ENCODE assay signal across 8 cellular contexts in genomic region chr12:64633940-64634337, GRCh38. TPM values are rescaled to one million over a fixed set of nuclear protein-coding genes. Genes with fewer than 3 reads are reported as not detected.
DNase-seq lines count a peak whose midpoint lies in the region; ATAC-seq and TF ChIP-seq lines count a peak whose summit lies in the region.

No MANE protein-coding gene starts in this region.

- H3K36me3 ChIP-seq in HCT116 (ENCODE audit: control insufficient read depth in 1 of 2, insufficient read depth in 2 of 2, low read length in 2 of 2) (peaks cover 3 to 6% of the 10 kb centered on the region in 2 experiments; a peak in 2 of 4 replicates), hepatocyte (replicated peaks; ENCODE audit: insufficient read depth, low read depth) (no peaks in the 10 kb centered on the region)

- RAD21 ChIA-PET in HCT116 (lab: Charles Lee; ENCODE audit: low non-redundant PET in 1 of 2, low total read pairs in 2 of 2, uncharacterized antibody in 2 of 2, unreplicated experiment in 2 of 2) = no interaction called here

- peak; percentile 89 for ATAC-seq in HCT116
- ATAC-seq in activated CD8-positive, alpha-beta T cell treated with anti-CD3 and anti-CD28 coated beads for 36 hours = peak; percentile 50
- ATAC-seq in GM21737 (IDR thresholded peaks at IDR 0.05; ENCODE audit: unreplicated experiment) = no peak

- peak overlapping the region; percentile 19; the same call in 1 of the 2 replicates for H3K27ac ChIP-seq in HCT116 (ENCODE audit: low read depth, low read length)
- peak overlapping the region; percentile 39 for H3K27ac ChIP-seq in hepatocyte

- H3K9ac ChIP-seq in HCT116 (ENCODE audit: low read length) = no peak overlapping the region

- H2AFZ ChIP-seq in HCT116 (ENCODE audit: low read depth, low read length, poor library complexity, severe bottlenecking) = no peak overlapping the region
- no peak overlapping the region for H2AFZ ChIP-seq in hepatocyte

- POLR2A ChIA-PET in HCT116 (lab: Charles Lee) = no interaction called here
- POLR2A ChIA-PET in activated CD8-positive, alpha-beta T cell treated with anti-CD3 and anti-CD28 coated beads for 36 hours (lab: Charles Lee) = interaction anchor here (1.1 kb wide), 1 partner anchor 27 kb away, joined by 3 read pairs; no protein-coding TSS in a partner anchor

- H4K20me1 ChIP-seq in HCT116 (ENCODE audit: insufficient read depth) = 0 out of 2 replicates have a peak, but pooled peaks cover 3% of the 10 kb centered on the region
- no peaks in the 10 kb centered on the region for H4K20me1 ChIP-seq in hepatocyte (ENCODE audit: insufficient read depth, poor library complexity, severe bottlenecking)

- H3K27me3 ChIP-seq in HCT116 (ENCODE audit: insufficient read depth, low read length) (no peaks in the 10 kb centered on the region), hepatocyte (no peaks in the 10 kb centered on the region)

- H3K9me2 ChIP-seq in HCT116 (ENCODE audit: insufficient read depth) = no peaks in the 10 kb centered on the region
- no peaks in the 10 kb centered on the region for H3K9me2 ChIP-seq in hepatocyte (replicated peaks; ENCODE audit: insufficient read depth)

- H3K4me1 ChIP-seq in HCT116 (ENCODE audit: control insufficient read depth in 1 of 2, insufficient read depth in 2 of 2, low read length in 2 of 2) = peaks cover 32 to 37% of the 10 kb centered on the region in 2 experiments
- peaks cover 3% of the 10 kb centered on the region for H3K4me1 ChIP-seq in hepatocyte (ENCODE audit: insufficient read depth)

- no peak for TF ChIP-seq POLR2A in HCT116 (IDR thresholded peaks at IDR 0.05; ENCODE audit: borderline replicate concordance, extremely low read depth, insufficient read depth, insufficient read length)

- BruUV-seq in HCT116 (replicated peaks; lab: Mats Ljungman, UMichigan) = no TSS peak

- H3K4me3 ChIP-seq in HCT116 (replicated peaks in 1 of 2; ENCODE audit: low read depth in 1 of 2, low read length in 2 of 2) (no peak overlapping the region), hepatocyte (no peak overlapping the region)

- no peak overlapping the region for H3K4me3 Mint-ChIP-seq in activated CD8-positive, alpha-beta T cell treated with anti-CD3 and anti-CD28 coated beads for 36 hours

- H3K79me2 ChIP-seq in HCT116 (ENCODE audit: insufficient read depth, low read length) = peaks cover 92% of the 10 kb centered on the region
- peaks cover 62% of the 10 kb centered on the region for H3K79me2 ChIP-seq in hepatocyte

- H3K4me2 ChIP-seq in HCT116 (ENCODE audit: low read length) (peak overlapping the region; percentile 30), hepatocyte (no peak overlapping the region)

- peaks cover 17% of the 10 kb centered on the region for H3K9me3 Mint-ChIP-seq in activated CD8-positive, alpha-beta T cell treated with anti-CD3 and anti-CD28 coated beads for 36 hours

- H3K27ac Mint-ChIP-seq in activated CD8-positive, alpha-beta T cell treated with anti-CD3 and anti-CD28 coated beads for 36 hours = peak overlapping the region; percentile 80

- peaks cover 58% of the 10 kb centered on the region for H3K36me3 Mint-ChIP-seq in activated CD8-positive, alpha-beta T cell treated with anti-CD3 and anti-CD28 coated beads for 36 hours (ENCODE audit: low read depth)

- H3K27me3 Mint-ChIP-seq in activated CD8-positive, alpha-beta T cell treated with anti-CD3 and anti-CD28 coated beads for 36 hours = no peaks in the 10 kb centered on the region

- DNase-seq in AG08395 (ENCODE audit: low spot score) = peak; percentile 45
- DNase-seq in HCT116 (ENCODE audit: low read depth, low spot score) = no peak
- DNase-seq in activated CD8-positive, alpha-beta T cell treated with anti-CD3 and anti-CD28 coated beads for 36 hours = peak; percentile 33
- peak; percentile 49 for DNase-seq in hepatocyte (ENCODE audit: low spot score)
- DNase-seq in NCI-H774 (lab: John Stamatoyannopoulos, UW) = no peak
- DNase-seq in NCI-H2227 (lab: John Stamatoyannopoulos, UW; ENCODE audit: unreplicated experiment) = no peak
- DNase-seq in NCI-H345 treated with DMSO at 0.1 percent for 48 hours (lab: John Stamatoyannopoulos, UW; ENCODE audit: unreplicated experiment) = no peak

- no peak for TF ChIP-seq RAD21 in HCT116 (IDR thresholded peaks at IDR 0.05; ENCODE audit: low read depth)

- TF ChIP-seq CTCF in HCT116 (IDR thresholded peaks at IDR 0.05 in 2 of 3, conservative IDR thresholded peaks at IDR 0.05 in 1 of 3; ENCODE audit: borderline replicate concordance in 1 of 3, insufficient read depth in 1 of 3, low read depth in 2 of 3, low read length in 2 of 3) = no peak
- TF ChIP-seq CTCF in activated CD8-positive, alpha-beta T cell treated with anti-CD3 and anti-CD28 coated beads for 36 hours (IDR thresholded peaks at IDR 0.05) = no peak
- TF ChIP-seq CTCF in hepatocyte (IDR thresholded peaks at IDR 0.05; ENCODE audit: poor library complexity) = no peak

- H3K9me3 ChIP-seq in HCT116 (ENCODE audit: control insufficient read depth in 1 of 2, insufficient read depth in 1 of 2, low read depth in 1 of 2, low read length in 2 of 2) (no peaks in the 10 kb centered on the region), hepatocyte (ENCODE audit: low read depth) (no peaks in the 10 kb centered on the region)

- CTCF ChIA-PET in HCT116 (lab: Charles Lee) = no interaction called here
- CTCF ChIA-PET in activated CD8-positive, alpha-beta T cell treated with anti-CD3 and anti-CD28 coated beads for 36 hours (lab: Charles Lee) = interaction anchor here (0.7 to 1.2 kb wide), 2 partner anchors 10 to 16 kb away, joined by 3 to 4 read pairs; no protein-coding TSS in a partner anchor

- intact Hi-C loops in HCT116 (cut with micrococcal nuclease) = no loop called here
- intact Hi-C loops in activated CD8-positive, alpha-beta T cell treated with anti-CD3 and anti-CD28 coated beads for 36 hours (cut with micrococcal nuclease) = loop anchor here (5.0 kb wide), 1 partner anchor 33 kb away; no protein-coding TSS in a partner anchor

- H3K4me1 Mint-ChIP-seq in activated CD8-positive, alpha-beta T cell treated with anti-CD3 and anti-CD28 coated beads for 36 hours (ENCODE audit: low read depth) = peaks cover 71% of the 10 kb centered on the region

TF ChIP-seq in HCT116, 20 proteins besides CTCF, POLR2A, EP300 and RAD21:
- TF ChIP-seq SP1 (IDR thresholded peaks at IDR 0.05; ENCODE audit: low read depth) (no peak), ATF3 (IDR thresholded peaks at IDR 0.05) (no peak), CEBPB (IDR thresholded peaks at IDR 0.05; ENCODE audit: low read depth) (no peak), JUND (IDR thresholded peaks at IDR 0.05) (peak; percentile 54), REST (IDR thresholded peaks at IDR 0.05; ENCODE audit: low read depth) (no peak), SRF (IDR thresholded peaks at IDR 0.05; ENCODE audit: low read depth) (no peak), FOSL1 (IDR thresholded peaks at IDR 0.05; ENCODE audit: low read depth) (peak; percentile 57; the same call in 1 of the 2 replicates), CBX3 (IDR thresholded peaks at IDR 0.05; ENCODE audit: low read depth) (peak; percentile 67; the same call in 1 of the 2 replicates)

RNA-seq across cellular contexts. Expression of gene RASSF3, which starts 23.6 kb away (rescaled TPM):
- total RNA-seq in HCT116 (2021; ENCODE audit: unreplicated experiment) (67.1 TPM), hepatocyte (20.0 and 22.3 TPM in 2 replicates)
- 23.2 and 32.5 TPM in 2 replicates for polyA plus RNA-seq in HCT116 (2012)
- 10 to 100 TPM; 40.4 to 41.6 TPM for total RNA-seq in activated CD8-positive, alpha-beta T cell treated with anti-CD3 and anti-CD28 coated beads for 36 hours
- 5.1 and 7.8 TPM in 2 replicates for polyA plus RNA-seq in hepatocyte

Comparison
In these comparisons a context has a peak if more than half of its experiments do, and no peak if none do; other contexts are left out.
1. DNase-seq: peak in AG08395 (single experiment), activated CD8-positive, alpha-beta T cell treated with anti-CD3 and anti-CD28 coated beads for 36 hours (single experiment) and hepatocyte (single experiment); none in HCT116 (single experiment), NCI-H774 (single experiment), NCI-H2227 (single experiment) and NCI-H345 treated with DMSO at 0.1 percent for 48 hours (single experiment).